27 cellular contexts compared by ENCODE assay signal in genomic region chr12:68803948-68804653, GRCh38. TPM values are rescaled to one million over a fixed set of nuclear protein-coding genes. Genes with fewer than 3 reads are reported as not detected.
DNase-seq lines count a peak whose midpoint lies in the region; ATAC-seq and TF ChIP-seq lines count a peak whose summit lies in the region.
"Had no signal": no experiment of that assay in that cellular context is flagged by ENCODE, and none has a peak within 500 bp of the region (broad histone marks: within the 10 kb centered on the region; RNA-seq: fewer than 3 reads in every experiment).

No MANE protein-coding gene starts in this region.

- ATAC-seq in WTC11 (no peak), upper lobe of right lung (no peak), GM21723 (IDR thresholded peaks at IDR 0.05; ENCODE audit: unreplicated experiment) (no peak)
- ATAC-seq: sciatic nerve had no signal

- H3K27me3 Mint-ChIP-seq in activated naive CD4-positive, alpha-beta T cell treated with anti-CD3 and anti-CD28 coated beads, Interleukin-2, amount 10 ng/mL, durations not matched to agents 7 days and 5 days, result peaks cover 8% of the 10 kb centered on the region
- no peaks in the 10 kb centered on the region for H3K27me3 Mint-ChIP-seq in WTC11 (ENCODE audit: low read depth)
- H3K27me3 Mint-ChIP-seq in neural crest cell (ENCODE audit: low read depth), result no peaks in the 10 kb centered on the region
- H3K27me3 Mint-ChIP-seq in CD14-positive monocyte (ENCODE audit: low read depth in 3 of 3), result peaks cover 0 to 4% (median 2%) of the 10 kb centered on the region in 3 donors
- H3K27me3 Mint-ChIP-seq: CD4-positive, alpha-beta T cell; memory B cell had no signal

- no peaks in the 10 kb centered on the region for H3K9me3 ChIP-seq in upper lobe of right lung
- H3K9me3 ChIP-seq: ascending aorta, tibial nerve had no signal

- intact Hi-C loops in upper lobe of right lung (cut with DNase I), result no loop called here
- intact Hi-C loops in CD14-positive monocyte (cut with micrococcal nuclease), result no loop called here

- no peaks in the 10 kb centered on the region for H3K27me3 ChIP-seq in upper lobe of right lung
- H3K27me3 ChIP-seq: ascending aorta, tibial nerve had no signal

- no peak overlapping the region for H3K4me3 Mint-ChIP-seq in activated naive CD4-positive, alpha-beta T cell treated with anti-CD3 and anti-CD28 coated beads, Interleukin-2, amount 10 ng/mL, durations not matched to agents 7 days and 5 days
- no peak overlapping the region for H3K4me3 Mint-ChIP-seq in WTC11
- peak overlapping the region; percentile 49 for H3K4me3 Mint-ChIP-seq in neural crest cell
- H3K4me3 Mint-ChIP-seq in CD14-positive monocyte, result no peak overlapping the region
- H3K4me3 Mint-ChIP-seq: CD4-positive, alpha-beta T cell; memory B cell had no signal

- H3K27ac Mint-ChIP-seq in activated naive CD4-positive, alpha-beta T cell treated with anti-CD3 and anti-CD28 coated beads, Interleukin-2, amount 10 ng/mL, durations not matched to agents 7 days and 5 days, result peak overlapping the region; percentile 4
- H3K27ac Mint-ChIP-seq in WTC11 (peak overlapping the region; percentile 42; the same call in 1 of the 2 replicates), neural crest cell (ENCODE audit: unreplicated experiment) (no peak overlapping the region), CD14-positive monocyte (no peak overlapping the region)
- H3K27ac Mint-ChIP-seq: memory B cell had no signal

- H3K4me3 ChIP-seq in upper lobe of right lung (no peak overlapping the region), coronary artery (no peak overlapping the region)
- H3K4me3 ChIP-seq: ascending aorta, tibial nerve had no signal

- DNase-seq in activated naive CD4-positive, alpha-beta T cell treated with anti-CD3 and anti-CD28 coated beads, Interleukin-2, amount 10 ng/mL, durations not matched to agents 7 days and 5 days, result no peak
- no peak for DNase-seq in activated naive CD4-positive, alpha-beta T cell treated with anti-CD3 and anti-CD28 coated beads, Interleukin-2, amount 50 U/mL, for 16 hours
- DNase-seq in WTC11 (ENCODE audit: low spot score) (no peak), neural crest cell (ENCODE audit: low read depth, low spot score) (no peak), upper lobe of right lung (no peak), coronary artery (ENCODE audit: low spot score) (no peak), CD14-positive monocyte (ENCODE audit: low spot score) (no peak)
- DNase-seq: 8988T; activated CD4-positive, alpha-beta T cell treated with anti-CD3 and anti-CD28 coated beads for 48 hours; activated effector memory CD4-positive, alpha-beta T cell treated with Interleukin-2 at 50 U/mL for 16 hours; activated T-cell treated with anti-CD3 and anti-CD28 coated beads, Interleukin-2, amount 50 U/mL, for 1 hour; caudate nucleus; CD4-positive, alpha-beta T cell; cortex of kidney; effector memory CD4-positive, alpha-beta T cell; NCI-H146; NCI-H2107; NCI-H446; NCI-H748 treated with DMSO at 0.1 percent for 48 hours; stimulated activated CD4-positive, alpha-beta T cell treated with anti-CD3 and anti-CD28 coated beads, Interleukin-4, amount 100 ng/mL, for 1 hour; T1000; WERI-Rb-1 had no signal

- CTCF ChIA-PET in activated naive CD4-positive, alpha-beta T cell treated with anti-CD3 and anti-CD28 coated beads, Interleukin-2, amount 10 ng/mL, durations not matched to agents 7 days and 5 days (lab: Charles Lee), result interaction anchor here (0.6 kb wide), 1 partner anchor 8 kb away, joined by 3 read pairs; no protein-coding TSS in a partner anchor
- CTCF ChIA-PET in WTC11 (lab: Charles Lee), result no interaction called here

- peaks cover 21% of the 10 kb centered on the region for H3K4me1 Mint-ChIP-seq in activated naive CD4-positive, alpha-beta T cell treated with anti-CD3 and anti-CD28 coated beads, Interleukin-2, amount 10 ng/mL, durations not matched to agents 7 days and 5 days
- H3K4me1 Mint-ChIP-seq in WTC11 (peaks cover 35% of the 10 kb centered on the region), neural crest cell (peaks cover 11% of the 10 kb centered on the region), CD14-positive monocyte (peaks cover 12% of the 10 kb centered on the region)

- POLR2A ChIA-PET in WTC11 (lab: Charles Lee), result interaction anchor here (0.7 kb wide), 1 partner anchor 293 kb away, joined by 4 read pairs; no protein-coding TSS in a partner anchor

- peaks cover 9% of the 10 kb centered on the region for H3K36me3 Mint-ChIP-seq in activated naive CD4-positive, alpha-beta T cell treated with anti-CD3 and anti-CD28 coated beads, Interleukin-2, amount 10 ng/mL, durations not matched to agents 7 days and 5 days
- H3K36me3 Mint-ChIP-seq in WTC11 (peaks cover 5% of the 10 kb centered on the region), neural crest cell (ENCODE audit: low read depth) (peaks cover 4% of the 10 kb centered on the region), CD14-positive monocyte (no peaks in the 10 kb centered on the region)
- H3K36me3 Mint-ChIP-seq: memory B cell had no signal

- peak overlapping the region; percentile 48 for H3K27ac ChIP-seq in upper lobe of right lung
- no peak overlapping the region for H3K27ac ChIP-seq in coronary artery
- H3K27ac ChIP-seq: ascending aorta, tibial nerve, WERI-Rb-1 had no signal

- no peaks in the 10 kb centered on the region for H3K9me3 Mint-ChIP-seq in activated naive CD4-positive, alpha-beta T cell treated with anti-CD3 and anti-CD28 coated beads, Interleukin-2, amount 10 ng/mL, durations not matched to agents 7 days and 5 days
- H3K9me3 Mint-ChIP-seq in WTC11 (no peaks in the 10 kb centered on the region), neural crest cell (no peaks in the 10 kb centered on the region), CD14-positive monocyte (peaks cover 0 to 6% (median 0%) of the 10 kb centered on the region in 7 donors)
- H3K9me3 Mint-ChIP-seq: CD4-positive, alpha-beta T cell; memory B cell had no signal

- H3K4me1 ChIP-seq in upper lobe of right lung, result peaks cover 8% of the 10 kb centered on the region
- H3K4me1 ChIP-seq: ascending aorta had no signal

- no peaks in the 10 kb centered on the region for H3K36me3 ChIP-seq in upper lobe of right lung
- H3K36me3 ChIP-seq: ascending aorta, tibial nerve had no signal

- TF ChIP-seq CTCF in WTC11 (IDR thresholded peaks at IDR 0.05), result no peak
- TF ChIP-seq CTCF in neural crest cell (conservative IDR thresholded peaks at IDR 0.05), result no peak
- TF ChIP-seq CTCF in upper lobe of right lung (IDR thresholded peaks at IDR 0.05), result no peak
- TF ChIP-seq CTCF in coronary artery (IDR thresholded peaks at IDR 0.05), result no peak
- TF ChIP-seq CTCF in CD14-positive monocyte (IDR thresholded peaks at IDR 0.05), result no peak

TF ChIP-seq in WTC11, 78 proteins besides CTCF, POLR2A, EP300 and RAD21:
- no peak for TF ChIP-seq FOXJ3 (CRISPR knock-in tag; IDR thresholded peaks at IDR 0.05; ENCODE audit: borderline replicate concordance)
- TF ChIP-seq NFATC4 (CRISPR knock-in tag; IDR thresholded peaks at IDR 0.05), result no peak
- TF ChIP-seq, protein P1, sequence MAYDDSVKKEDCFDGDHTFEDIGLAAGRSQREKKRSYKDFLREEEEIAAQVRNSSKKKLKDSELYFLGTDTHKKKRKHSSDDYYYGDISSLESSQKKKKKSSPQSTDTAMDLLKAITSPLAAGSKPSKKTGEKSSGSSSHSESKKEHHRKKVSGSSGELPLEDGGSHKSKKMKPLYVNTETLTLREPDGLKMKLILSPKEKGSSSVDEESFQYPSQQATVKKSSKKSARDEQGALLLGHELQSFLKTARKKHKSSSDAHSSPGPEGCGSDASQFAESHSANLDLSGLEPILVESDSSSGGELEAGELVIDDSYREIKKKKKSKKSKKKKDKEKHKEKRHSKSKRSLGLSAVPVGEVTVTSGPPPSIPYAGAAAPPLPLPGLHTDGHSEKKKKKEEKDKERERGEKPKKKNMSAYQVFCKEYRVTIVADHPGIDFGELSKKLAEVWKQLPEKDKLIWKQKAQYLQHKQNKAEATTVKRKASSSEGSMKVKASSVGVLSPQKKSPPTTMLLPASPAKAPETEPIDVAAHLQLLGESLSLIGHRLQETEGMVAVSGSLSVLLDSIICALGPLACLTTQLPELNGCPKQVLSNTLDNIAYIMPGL (CRISPR knock-in tag; IDR thresholded peaks at IDR 0.05), result no peak
- TF ChIP-seq JUN (CRISPR knock-in tag; IDR thresholded peaks at IDR 0.05), result no peak
- TF ChIP-seq ETV6 (CRISPR knock-in tag; IDR thresholded peaks at IDR 0.05), result no peak
- TF ChIP-seq MXD4 (CRISPR knock-in tag; IDR thresholded peaks at IDR 0.05; ENCODE audit: borderline replicate concordance), result no peak
- TF ChIP-seq NR2C2 (CRISPR knock-in tag; IDR thresholded peaks at IDR 0.05), result no peak

RNA-seq across cellular contexts. Expression of gene MDM2, which starts 3.9 kb away (rescaled TPM):
- 130 to 207 TPM (median 137 TPM) in 3 replicates for total RNA-seq in WTC11 (2021)
- total RNA-seq in neural crest cell, result 123 TPM in 2 replicates
- total RNA-seq in upper lobe of right lung, result 198 TPM
- polyA plus RNA-seq in CD14-positive monocyte, result 10 to 100 TPM; 27.6 to 39.9 TPM

RNA-seq across cellular contexts. Expression of gene SLC35E3, which starts 58.1 kb away (rescaled TPM):
- 11.1 to 11.3 TPM (median 11.1 TPM) in 3 replicates for total RNA-seq in WTC11 (2021)
- 15.1 and 16.1 TPM in 2 replicates for total RNA-seq in neural crest cell
- 12.2 TPM for total RNA-seq in upper lobe of right lung
- 10 to 100 TPM; 10.9 to 12.4 TPM for polyA plus RNA-seq in CD14-positive monocyte

Comparison
In these comparisons a context has a peak if more than half of its experiments do, and no peak if none do; other contexts are left out.
1. H3K27ac Mint-ChIP-seq: peak in activated naive CD4-positive, alpha-beta T cell treated with anti-CD3 and anti-CD28 coated beads, Interleukin-2, amount 10 ng/mL, durations not matched to agents 7 days and 5 days (single experiment) and WTC11 (single experiment); none in neural crest cell (single experiment) and CD14-positive monocyte (0 of 7).